7 cellular contexts compared by ENCODE assay signal in genomic region chr6:93036835-93037234, GRCh38.
DNase-seq lines count a peak whose midpoint lies in the region; ATAC-seq and TF ChIP-seq lines count a peak whose summit lies in the region.

No MANE protein-coding gene starts in this region.

- H3K9ac ChIP-seq in parathyroid adenoma: no peak overlapping the region

- peak; percentile 28 for TF ChIP-seq CTCF in cardiac fibroblast (IDR thresholded peaks at IDR 0.05; ENCODE audit: low read depth, low read length)
- peak; percentile 17 for TF ChIP-seq CTCF in parathyroid adenoma (IDR thresholded peaks at IDR 0.05)

- H3K4me1 ChIP-seq in parathyroid adenoma: peaks cover 10% of the 10 kb centered on the region

- DNase-seq in NAMALWA (ENCODE audit: low spot score) (peak; percentile 35), cardiac fibroblast (ENCODE audit: low read depth in 2 of 2) (peak; percentile 12 to 43), NCI-H510A (lab: John Stamatoyannopoulos, UW) (no peak), KG1 (lab: John Stamatoyannopoulos, UW) (no peak)

- H3K27me3 ChIP-seq in parathyroid adenoma (ENCODE audit: control insufficient read depth, insufficient read depth, low read length): no peaks in the 10 kb centered on the region

- no peak overlapping the region for H2AFZ ChIP-seq in parathyroid adenoma

- no peaks in the 10 kb centered on the region for H3K36me3 ChIP-seq in parathyroid adenoma (ENCODE audit: control insufficient read depth, insufficient read depth, low read length)

- H3K27ac ChIP-seq in parathyroid adenoma: no peak overlapping the region

- H3K4me3 ChIP-seq in cardiac fibroblast (replicated peaks in 1 of 2; ENCODE audit: low read depth in 2 of 2, low read length in 2 of 2) (no peak overlapping the region), parathyroid adenoma (ENCODE audit: low read depth, low read length) (no peak overlapping the region)

- no peak overlapping the region for H3K4me2 ChIP-seq in parathyroid adenoma (ENCODE audit: low read length)

- ATAC-seq in GM18868 (IDR thresholded peaks at IDR 0.05; ENCODE audit: unreplicated experiment): peak; percentile 83
- ATAC-seq in GM19452 (IDR thresholded peaks at IDR 0.05; ENCODE audit: unreplicated experiment): no peak

- H3K79me2 ChIP-seq in parathyroid adenoma: peaks cover 7% of the 10 kb centered on the region

- H3K9me3 ChIP-seq in parathyroid adenoma (ENCODE audit: control insufficient read depth, low read length): peaks cover 3% of the 10 kb centered on the region

Comparison
In these comparisons a context has a peak if more than half of its experiments do, and no peak if none do; other contexts are left out.
1. DNase-seq: peak in NAMALWA (single experiment) and cardiac fibroblast (2 of 2); none in NCI-H510A (single experiment) and KG1 (single experiment).